In the genomic region with DNA sequence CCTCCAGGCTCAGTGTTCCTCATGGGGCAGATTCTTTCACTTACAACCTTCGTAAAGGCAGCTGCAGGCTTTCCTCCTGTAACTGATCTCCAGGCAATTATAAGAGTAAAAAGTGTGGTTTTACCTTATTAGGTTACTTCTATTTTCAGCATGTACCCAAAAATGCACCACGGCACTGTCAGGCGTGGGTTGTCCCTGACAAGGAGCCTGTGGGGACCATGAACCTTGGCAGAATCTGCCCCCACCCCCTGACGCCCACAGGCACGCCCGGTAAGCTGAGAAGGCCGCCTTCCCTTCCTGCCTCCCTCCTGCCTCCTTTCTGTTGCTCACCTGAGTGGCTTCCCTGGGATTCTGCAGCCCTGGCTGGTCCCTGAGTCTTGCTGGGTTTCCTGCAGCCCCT, we compare ENCODE assay signal across 1 cellular context.
TF ChIP-seq lines count a peak whose summit lies in the region.

No MANE protein-coding gene starts in this region.

TF ChIP-seq in H1, 55 proteins besides CTCF, POLR2A, EP300 and RAD21 (continued from another document):
- TF ChIP-seq, protein P1, sequence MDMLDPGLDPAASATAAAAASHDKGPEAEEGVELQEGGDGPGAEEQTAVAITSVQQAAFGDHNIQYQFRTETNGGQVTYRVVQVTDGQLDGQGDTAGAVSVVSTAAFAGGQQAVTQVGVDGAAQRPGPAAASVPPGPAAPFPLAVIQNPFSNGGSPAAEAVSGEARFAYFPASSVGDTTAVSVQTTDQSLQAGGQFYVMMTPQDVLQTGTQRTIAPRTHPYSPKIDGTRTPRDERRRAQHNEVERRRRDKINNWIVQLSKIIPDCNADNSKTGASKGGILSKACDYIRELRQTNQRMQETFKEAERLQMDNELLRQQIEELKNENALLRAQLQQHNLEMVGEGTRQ (IDR thresholded peaks at IDR 0.05; ENCODE audit: low read length): no peak
- TF ChIP-seq JUN (IDR thresholded peaks at IDR 0.05; ENCODE audit: low read depth, low read length) (no peak), NRF1 (IDR thresholded peaks at IDR 0.05; ENCODE audit: low read depth, low read length) (no peak), RFX5 (IDR thresholded peaks at IDR 0.05; ENCODE audit: borderline replicate concordance, low read depth, low read length) (no peak), KDM4A (IDR thresholded peaks at IDR 0.05; ENCODE audit: low read depth, low read length, severe bottlenecking) (no peak)
TF ChIP-seq in H1: peak in this region for 0.
